Comparison of ENCODE assay signal across 8 cellular contexts in the genomic region with DNA sequence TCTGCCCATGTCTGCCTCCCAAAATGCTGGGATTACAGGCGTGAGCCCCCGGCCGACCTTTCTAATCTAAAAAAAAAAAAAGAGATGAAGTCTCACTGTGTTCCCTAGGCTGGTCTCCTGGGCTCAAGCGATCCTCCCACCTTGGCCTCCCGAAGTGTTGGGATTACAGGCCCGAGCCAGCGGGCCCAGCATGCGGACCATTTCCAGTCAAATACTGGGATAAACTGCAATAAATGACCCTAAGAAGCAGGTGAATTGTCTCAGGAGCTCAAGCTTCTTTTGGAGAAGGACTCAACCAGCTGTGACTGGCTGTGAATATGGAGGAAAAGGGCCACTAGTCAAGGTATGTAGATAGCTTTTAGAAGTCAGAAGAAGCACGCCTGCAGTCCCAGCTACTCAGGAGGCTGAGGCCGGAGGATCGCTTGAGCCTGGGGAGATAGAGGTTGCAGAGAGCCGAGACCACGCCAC. TPM values are rescaled to one million over a fixed set of nuclear protein-coding genes. Genes with fewer than 3 reads are reported as not detected.
DNase-seq lines count a peak whose midpoint lies in the region; ATAC-seq and TF ChIP-seq lines count a peak whose summit lies in the region.

No MANE protein-coding gene starts in this region.

- H3K27me3 Mint-ChIP-seq in activated naive CD4-positive, alpha-beta T cell treated with anti-CD3 and anti-CD28 coated beads, Interleukin-2, amount 50 U/mL, for 24 hours, result no peaks in the 10 kb centered on the region
- H3K27me3 Mint-ChIP-seq in activated naive CD8-positive, alpha-beta T cell treated with anti-CD3 and anti-CD28 coated beads for 36 hours, result no peaks in the 10 kb centered on the region

- DNase-seq in activated naive CD4-positive, alpha-beta T cell treated with anti-CD3 and anti-CD28 coated beads, Interleukin-2, amount 50 U/mL, for 16 hours, result no peak
- DNase-seq in activated naive CD8-positive, alpha-beta T cell treated with anti-CD3 and anti-CD28 coated beads for 36 hours, result no peak
- DNase-seq in left lung, result no peak
- DNase-seq in tibial nerve (ENCODE audit: low spot score in 2 of 2), result no peak
- DNase-seq in NK-92 treated with Interleukin-12 subunit alpha and Interleukin-12 subunit beta, amount 100 ng/mL, for 24 hours (lab: John Stamatoyannopoulos, UW), result no peak
- DNase-seq in NCI-H1436 treated with DMSO at 0.1 percent for 48 hours (lab: John Stamatoyannopoulos, UW), result no peak

- H3K27ac ChIP-seq in left lung (peak overlapping the region; percentile 100), tibial nerve (peak overlapping the region; percentile 99 to 100 (median 100))

- H3K4me3 Mint-ChIP-seq in activated naive CD4-positive, alpha-beta T cell treated with anti-CD3 and anti-CD28 coated beads, Interleukin-2, amount 50 U/mL, for 24 hours, result peak overlapping the region; percentile 95
- peak overlapping the region; percentile 84 for H3K4me3 Mint-ChIP-seq in activated naive CD8-positive, alpha-beta T cell treated with anti-CD3 and anti-CD28 coated beads for 36 hours

- no peak for TF ChIP-seq EP300 in tibial nerve (IDR thresholded peaks at IDR 0.05)

- no peaks in the 10 kb centered on the region for H3K27me3 ChIP-seq in left lung
- no peaks in the 10 kb centered on the region for H3K27me3 ChIP-seq in tibial nerve

- ATAC-seq in left lung (no peak), HG03045 (IDR thresholded peaks at IDR 0.05; ENCODE audit: unreplicated experiment) (no peak)

- 72 to 75% methylated on average over 13 of the region's 13 CpGs for WGBS in tibial nerve, 2 donors

- peak overlapping the region; percentile 58 to 77 for H3K4me3 ChIP-seq in left lung
- peak overlapping the region; percentile 5 to 86 (median 83) for H3K4me3 ChIP-seq in tibial nerve

- H3K4me1 Mint-ChIP-seq in activated naive CD4-positive, alpha-beta T cell treated with anti-CD3 and anti-CD28 coated beads, Interleukin-2, amount 50 U/mL, for 24 hours, result peaks cover 40% of the 10 kb centered on the region
- H3K4me1 Mint-ChIP-seq in activated naive CD8-positive, alpha-beta T cell treated with anti-CD3 and anti-CD28 coated beads for 36 hours, result peaks cover 49% of the 10 kb centered on the region

- H3K27ac Mint-ChIP-seq in activated naive CD4-positive, alpha-beta T cell treated with anti-CD3 and anti-CD28 coated beads, Interleukin-2, amount 50 U/mL, for 24 hours, result peak overlapping the region; percentile 98
- H3K27ac Mint-ChIP-seq in activated naive CD8-positive, alpha-beta T cell treated with anti-CD3 and anti-CD28 coated beads for 36 hours, result peak overlapping the region; percentile 94

- peaks cover 5 to 26% of the 10 kb centered on the region in 2 donors for H3K4me1 ChIP-seq in left lung
- peaks cover 0 to 32% (median 2%) of the 10 kb centered on the region in 4 donors for H3K4me1 ChIP-seq in tibial nerve

- no peaks in the 10 kb centered on the region for H3K36me3 ChIP-seq in left lung
- no peaks in the 10 kb centered on the region for H3K36me3 ChIP-seq in tibial nerve

- H3K9me3 Mint-ChIP-seq in activated naive CD4-positive, alpha-beta T cell treated with anti-CD3 and anti-CD28 coated beads, Interleukin-2, amount 50 U/mL, for 24 hours, result no peaks in the 10 kb centered on the region
- H3K9me3 Mint-ChIP-seq in activated naive CD8-positive, alpha-beta T cell treated with anti-CD3 and anti-CD28 coated beads for 36 hours, result peaks cover 2% of the 10 kb centered on the region

- intact Hi-C loops in left lung (cut with DNase I), result loop anchor here in 1 of 2 donors (5.0 kb wide), 1 partner anchor 71 kb away; no protein-coding TSS in a partner anchor

- TF ChIP-seq POLR2A in tibial nerve (IDR thresholded peaks at IDR 0.05), result no peak

- TF ChIP-seq CTCF in left lung (IDR thresholded peaks at IDR 0.05) (no peak), tibial nerve (IDR thresholded peaks at IDR 0.05) (no peak)

- peaks cover 5% of the 10 kb centered on the region for H3K36me3 Mint-ChIP-seq in activated naive CD4-positive, alpha-beta T cell treated with anti-CD3 and anti-CD28 coated beads, Interleukin-2, amount 50 U/mL, for 24 hours
- peaks cover 28% of the 10 kb centered on the region for H3K36me3 Mint-ChIP-seq in activated naive CD8-positive, alpha-beta T cell treated with anti-CD3 and anti-CD28 coated beads for 36 hours

- no peaks in the 10 kb centered on the region for H3K9me3 ChIP-seq in left lung
- H3K9me3 ChIP-seq in tibial nerve, result no peaks in the 10 kb centered on the region

RNA-seq across cellular contexts. Expression of a gene that starts 0.6 kb away (rescaled TPM):
- 100 to 1,000 TPM; 143 to 156 TPM for total RNA-seq in activated naive CD8-positive, alpha-beta T cell treated with anti-CD3 and anti-CD28 coated beads for 36 hours
- total RNA-seq in left lung (10 to 100 TPM; 17.6 to 25.7 TPM), tibial nerve (10 to 100 TPM; 27.3 to 41.7 (median 36.1) TPM)

RNA-seq across cellular contexts. Expression of a gene that starts 36.0 kb away (rescaled TPM):
- 10 to 100 TPM; 50.6 to 51.5 TPM for total RNA-seq in activated naive CD8-positive, alpha-beta T cell treated with anti-CD3 and anti-CD28 coated beads for 36 hours
- 10 to 100 TPM; 28.7 to 36.3 TPM for total RNA-seq in left lung
- total RNA-seq in tibial nerve, result 10 to 100 TPM; 12.0 to 23.8 (median 13.3) TPM
